Comparison of ENCODE assay signal across 21 cellular contexts in the genomic region with DNA sequence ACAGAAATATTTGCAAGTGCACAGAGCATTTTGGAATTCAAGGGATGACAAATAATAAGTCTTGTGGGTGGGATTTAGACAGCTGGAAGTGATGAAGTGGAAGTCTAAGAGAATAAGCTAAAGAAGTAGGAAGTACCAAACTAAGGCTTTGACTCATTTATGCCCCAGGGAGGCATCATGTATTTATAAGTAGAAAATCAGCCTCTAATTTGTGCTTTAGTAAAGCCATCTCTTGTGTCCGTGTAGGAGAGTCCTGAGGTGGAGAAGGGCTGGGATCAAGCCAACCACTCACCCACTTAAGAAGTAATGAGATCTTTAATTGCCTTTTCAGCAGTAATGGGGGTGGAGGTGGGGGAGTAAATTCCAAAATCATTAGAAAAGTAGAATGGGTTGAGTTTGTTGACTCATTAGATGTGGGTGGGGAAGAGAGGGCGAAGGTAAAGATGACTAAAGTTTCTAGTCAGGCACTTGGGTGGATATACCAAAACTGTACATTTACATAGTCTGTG.
DNase-seq lines count a peak whose midpoint lies in the region; ATAC-seq, FAIRE-seq and TF ChIP-seq lines count a peak whose summit lies in the region.
"Had no signal": no experiment of that assay in that cellular context is flagged by ENCODE, and none has a peak within 500 bp of the region (broad histone marks: within the 10 kb centered on the region; RNA-seq: fewer than 3 reads in every experiment).

No MANE protein-coding gene starts in this region.

- peaks cover 14% of the 10 kb centered on the region for H3K4me1 Mint-ChIP-seq in astrocyte (ENCODE audit: low read depth, unreplicated experiment)

- FAIRE-seq in astrocyte (lab: Jason Lieb, UNC), result no peak
- FAIRE-seq: GM18507, pancreas had no signal

- no peaks in the 10 kb centered on the region for H3K36me3 Mint-ChIP-seq in astrocyte (ENCODE audit: low read depth, unreplicated experiment)

- H3K4me3 ChIP-seq in astrocyte (ENCODE audit: insufficient read depth, low read depth, low read length) (peak overlapping the region; percentile 12), left lung (no peak overlapping the region), hepatocyte (no peak overlapping the region), OCI-LY7 (ENCODE audit: low read depth, low read length, poor library complexity, severe bottlenecking) (no peak overlapping the region)
- H3K4me3 ChIP-seq: colonic mucosa, pancreas, upper lobe of left lung had no signal

- POLR2A ChIA-PET in OCI-LY7 (lab: Charles Lee), result interaction anchor here (0.6 to 1.0 kb wide), 4 partner anchors 22 to 1440 kb away, joined by 3 to 4 read pairs (median 3); no protein-coding TSS in a partner anchor

- H3K27me3 ChIP-seq in astrocyte (ENCODE audit: insufficient read depth, low read length), result no peaks in the 10 kb centered on the region
- H3K27me3 ChIP-seq in left lung, result no peaks in the 10 kb centered on the region
- H3K27me3 ChIP-seq in hepatocyte, result no peaks in the 10 kb centered on the region
- H3K27me3 ChIP-seq: colonic mucosa, pancreas, upper lobe of left lung had no signal

- no peaks in the 10 kb centered on the region for H4K20me1 ChIP-seq in astrocyte (ENCODE audit: insufficient read depth, low read length)
- H4K20me1 ChIP-seq in hepatocyte (ENCODE audit: insufficient read depth, poor library complexity, severe bottlenecking), result no peaks in the 10 kb centered on the region
- no peaks in the 10 kb centered on the region for H4K20me1 ChIP-seq in OCI-LY7 (ENCODE audit: insufficient read depth, low read length)

- H3K79me2 ChIP-seq in astrocyte (ENCODE audit: insufficient read depth, low read length) (no peaks in the 10 kb centered on the region), hepatocyte (no peaks in the 10 kb centered on the region), OCI-LY7 (ENCODE audit: insufficient read depth, low read depth, low read length) (no peaks in the 10 kb centered on the region)

- peak overlapping the region; percentile 58 for H2AFZ ChIP-seq in astrocyte (ENCODE audit: low read depth, low read length)
- no peak overlapping the region for H2AFZ ChIP-seq in hepatocyte
- H2AFZ ChIP-seq in OCI-LY7 (ENCODE audit: low read length), result no peak overlapping the region

- TF ChIP-seq CTCF in astrocyte (IDR thresholded peaks at IDR 0.05; ENCODE audit: insufficient read depth, low read depth, low read length) (no peak), left lung (IDR thresholded peaks at IDR 0.05) (no peak), hepatocyte (IDR thresholded peaks at IDR 0.05; ENCODE audit: poor library complexity) (no peak), OCI-LY7 (conservative IDR thresholded peaks at IDR 0.05; ENCODE audit: low read length) (no peak)

- DNase-seq in AG08395 (ENCODE audit: low spot score), result peak; percentile 11
- DNase-seq in HS-5 (ENCODE audit: low read depth), result peak; percentile 50
- peak; percentile 84 for DNase-seq in astrocyte (ENCODE audit: low read depth)
- no peak for DNase-seq in left lung
- no peak for DNase-seq in hepatocyte (ENCODE audit: low spot score)
- DNase-seq in OCI-LY7 (ENCODE audit: low spot score), result no peak
- DNase-seq in epidermal melanocyte (ENCODE audit: insufficient read length, low spot score), result no peak
- DNase-seq: ACHN; activated effector memory CD4-positive, alpha-beta T cell treated with anti-CD3 and anti-CD28 coated beads, Interleukin-2, amount 50 U/mL, for 16 hours; Caco-2; colonic mucosa; erythroblast; left cardiac atrium; NCI-H69; pancreas; stimulated activated naive CD4-positive, alpha-beta T cell treated with Interleukin-2 at 50 U/mL for 16 hours; upper lobe of left lung; WERI-Rb-1 had no signal

- intact Hi-C loops in left lung (cut with DNase I), result no loop called here
- intact Hi-C loops in OCI-LY7 (cut with micrococcal nuclease; ENCODE audit: unreplicated experiment), result no loop called here

- WGBS in hepatocyte (ENCODE audit: low lambda C conversion rate, missing lambda C conversion rate), result 55% methylated on average over 2 of the region's 2 CpGs

- no peak overlapping the region for H3K4me3 Mint-ChIP-seq in astrocyte (ENCODE audit: unreplicated experiment)

- no peaks in the 10 kb centered on the region for H3K9me2 ChIP-seq in hepatocyte (replicated peaks; ENCODE audit: insufficient read depth)
- no peaks in the 10 kb centered on the region for H3K9me2 ChIP-seq in OCI-LY7 (ENCODE audit: insufficient read depth, low read length)

- no peaks in the 10 kb centered on the region for H3K27me3 Mint-ChIP-seq in astrocyte (ENCODE audit: low read depth, unreplicated experiment)

- H3K9me3 ChIP-seq in astrocyte (ENCODE audit: insufficient read depth, low read depth, low read length) (no peaks in the 10 kb centered on the region), left lung (no peaks in the 10 kb centered on the region), hepatocyte (ENCODE audit: low read depth) (no peaks in the 10 kb centered on the region), OCI-LY7 (ENCODE audit: low read length) (no peaks in the 10 kb centered on the region)
- H3K9me3 ChIP-seq: Caco-2, colonic mucosa, pancreas, upper lobe of left lung had no signal

- ATAC-seq in left lung, result peak; percentile 22
- ATAC-seq in GM21737 (IDR thresholded peaks at IDR 0.05; ENCODE audit: unreplicated experiment), result no peak
- ATAC-seq: Panc1, pancreas had no signal

- H3K9me3 Mint-ChIP-seq in astrocyte (ENCODE audit: unreplicated experiment), result no peaks in the 10 kb centered on the region

- H3K9ac ChIP-seq in astrocyte (ENCODE audit: low read length), result peak overlapping the region; percentile 48

- CTCF ChIA-PET in OCI-LY7 (lab: Charles Lee; ENCODE audit: unreplicated experiment), result no interaction called here

- BruUV-seq in OCI-LY7 (replicated peaks; lab: Mats Ljungman, UMichigan), result no TSS peak

- no peak overlapping the region for H3K27ac Mint-ChIP-seq in astrocyte (ENCODE audit: unreplicated experiment)

- H3K4me2 ChIP-seq in astrocyte (ENCODE audit: low read length) (peak overlapping the region; percentile 81), hepatocyte (no peak overlapping the region), OCI-LY7 (ENCODE audit: low read length) (no peak overlapping the region)

- peaks cover 9% of the 10 kb centered on the region for H3K4me1 ChIP-seq in astrocyte (ENCODE audit: insufficient read depth, low read length)
- no peaks in the 10 kb centered on the region for H3K4me1 ChIP-seq in left lung
- H3K4me1 ChIP-seq in hepatocyte (ENCODE audit: insufficient read depth), result no peaks in the 10 kb centered on the region
- no peaks in the 10 kb centered on the region for H3K4me1 ChIP-seq in OCI-LY7 (ENCODE audit: insufficient read depth, low read length, poor library complexity, severe bottlenecking)
- H3K4me1 ChIP-seq: Caco-2, colonic mucosa, pancreas, upper lobe of left lung had no signal

- H3K27ac ChIP-seq in astrocyte (ENCODE audit: low read depth, low read length) (peak overlapping the region; percentile 69), left lung (no peak overlapping the region), hepatocyte (no peak overlapping the region), OCI-LY7 (ENCODE audit: low read depth, low read length, poor library complexity, severe bottlenecking) (no peak overlapping the region)
- H3K27ac ChIP-seq: colonic mucosa, pancreas, upper lobe of left lung, WERI-Rb-1 had no signal

- H3K36me3 ChIP-seq in astrocyte (ENCODE audit: insufficient read depth, low read length) (no peaks in the 10 kb centered on the region), left lung (no peaks in the 10 kb centered on the region), hepatocyte (replicated peaks; ENCODE audit: insufficient read depth, low read depth) (no peaks in the 10 kb centered on the region), OCI-LY7 (ENCODE audit: insufficient read depth, low read length) (no peaks in the 10 kb centered on the region)
- H3K36me3 ChIP-seq: colonic mucosa, pancreas, upper lobe of left lung, WERI-Rb-1 had no signal

Comparison
In these comparisons a context has a peak if more than half of its experiments do, and no peak if none do; other contexts are left out.
1. DNase-seq: peak in AG08395 (single experiment), HS-5 (single experiment) and astrocyte (single experiment); none in left lung (0 of 2), hepatocyte (single experiment), OCI-LY7 (single experiment) and epidermal melanocyte (single experiment).